ENCODE assay signal across 23 cellular contexts in the genomic region with DNA sequence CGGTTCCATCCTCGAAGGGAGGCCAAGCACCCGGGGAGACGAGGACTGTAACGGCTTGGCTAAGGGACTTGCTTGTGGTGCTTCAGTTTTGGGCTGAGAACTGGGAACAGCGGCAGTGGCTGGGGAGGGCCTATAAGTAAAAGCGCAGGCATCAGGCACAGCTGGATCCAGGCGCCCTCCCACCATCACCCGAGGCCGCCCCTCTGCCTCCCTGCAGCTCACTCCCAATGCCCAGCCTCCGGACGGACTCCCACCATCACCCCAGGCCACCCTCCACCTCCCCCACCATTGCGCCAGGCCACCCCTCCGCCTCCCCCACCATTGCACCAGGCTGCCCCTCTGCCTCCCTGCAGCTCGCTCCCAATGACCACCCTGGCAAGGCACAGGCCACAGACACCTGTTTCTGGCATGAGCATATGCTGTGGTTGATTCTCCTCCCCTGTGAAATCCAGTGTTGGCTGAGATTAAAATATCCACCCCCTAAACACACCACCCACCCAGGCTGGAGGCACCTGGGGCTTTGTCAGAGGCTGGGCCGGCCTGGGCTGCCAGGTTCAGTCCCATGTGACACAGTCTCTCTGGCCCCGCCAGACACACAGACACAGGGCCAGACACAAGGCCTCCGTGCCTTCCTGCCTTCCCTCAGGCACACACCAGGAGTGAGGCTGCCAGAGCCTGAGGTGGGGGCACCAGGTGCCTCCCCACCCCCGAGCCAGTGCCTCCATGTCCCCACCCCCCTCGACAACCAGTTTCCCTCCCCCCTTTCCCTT.
"Had no signal": no experiment of that assay in that cellular context is flagged by ENCODE, and none has a peak within 500 bp of the region (broad histone marks: within the 10 kb centered on the region; RNA-seq: fewer than 3 reads in every experiment).

No MANE protein-coding gene starts in this region.

- H3K27me3 ChIP-seq: SJSA1 had no signal

- H3K4me3 Mint-ChIP-seq: activated CD4-positive, alpha-beta memory T cell treated with anti-CD3 and anti-CD28 coated beads for 36 hours; activated CD4-positive, alpha-beta T cell treated with anti-CD3 and anti-CD28 coated beads, Interleukin-2, amount 10 ng/mL, durations not matched to agents 7 days and 5 days; activated naive CD4-positive, alpha-beta T cell treated with anti-CD3 and anti-CD28 coated beads for 36 hours; activated naive CD8-positive, alpha-beta T cell; activated T-helper 17 cell treated with anti-CD3 and anti-CD28 coated beads, Interleukin-2, amount 50 U/mL, for 72 hours; T-helper 1 cell treated with Interleukin-12 subunit alpha and Interleukin-12 subunit beta and Interleukin-4 antibody, amounts not matched to agents 30 μg/mL and 1 μg/mL, for 36 hours; WTC11 had no signal

- H3K27ac ChIP-seq: SJSA1 had no signal

- H3K27ac Mint-ChIP-seq: activated CD4-positive, alpha-beta memory T cell treated with anti-CD3 and anti-CD28 coated beads for 36 hours; activated CD4-positive, alpha-beta T cell treated with anti-CD3 and anti-CD28 coated beads, Interleukin-2, amount 10 ng/mL, durations not matched to agents 7 days and 5 days; activated naive CD4-positive, alpha-beta T cell treated with anti-CD3 and anti-CD28 coated beads for 36 hours; activated naive CD8-positive, alpha-beta T cell; activated T-helper 17 cell treated with anti-CD3 and anti-CD28 coated beads, Interleukin-2, amount 50 U/mL, for 72 hours; T-helper 1 cell treated with Interleukin-12 subunit alpha and Interleukin-12 subunit beta and Interleukin-4 antibody, amounts not matched to agents 30 μg/mL and 1 μg/mL, for 36 hours had no signal

- H3K27me3 Mint-ChIP-seq: activated CD4-positive, alpha-beta memory T cell treated with anti-CD3 and anti-CD28 coated beads for 36 hours; activated CD4-positive, alpha-beta T cell treated with anti-CD3 and anti-CD28 coated beads, Interleukin-2, amount 10 ng/mL, durations not matched to agents 7 days and 5 days; activated naive CD8-positive, alpha-beta T cell; activated T-helper 17 cell treated with anti-CD3 and anti-CD28 coated beads, Interleukin-2, amount 50 U/mL, for 72 hours had no signal

- DNase-seq: activated CD4-positive, alpha-beta memory T cell treated with anti-CD3 and anti-CD28 coated beads for 36 hours; activated CD4-positive, alpha-beta T cell treated with anti-CD3 and anti-CD28 coated beads for 1 hour; activated CD4-positive, alpha-beta T cell treated with anti-CD3 and anti-CD28 coated beads, Interleukin-2, amount 10 ng/mL, durations not matched to agents 7 days and 5 days; activated CD8-positive, alpha-beta memory T cell treated with anti-CD3 and anti-CD28 coated beads for 24 hours; activated gamma-delta T cell; activated naive CD4-positive, alpha-beta T cell treated with anti-CD3 and anti-CD28 coated beads for 36 hours; activated T-cell treated with anti-CD3 and anti-CD28 coated beads, Interleukin-2, amount 50 U/mL, for 48 hours; KG1; NCI-H1092 treated with DMSO at 0.1 percent for 48 hours; NCI-H1417 treated with DMSO at 0.1 percent for 48 hours; NCI-H1694 treated with DMSO at 0.1 percent for 48 hours; NCI-H2029 treated with DMSO at 0.1 percent for 48 hours; NCI-H510A treated with DMSO at 0.1 percent for 48 hours; NCI-H69; NK-92 treated with Interleukin-12 subunit alpha and Interleukin-12 subunit beta, amount 100 ng/mL, for 24 hours; OCI-M1; SHP77; T-helper 9 cell had no signal

- H3K9me3 ChIP-seq: SJSA1 had no signal

- H3K4me1 ChIP-seq: SJSA1 had no signal

- H3K36me3 Mint-ChIP-seq: activated CD4-positive, alpha-beta memory T cell treated with anti-CD3 and anti-CD28 coated beads for 36 hours; activated naive CD8-positive, alpha-beta T cell; WTC11 had no signal

- H3K4me1 Mint-ChIP-seq: activated CD4-positive, alpha-beta T cell treated with anti-CD3 and anti-CD28 coated beads, Interleukin-2, amount 10 ng/mL, durations not matched to agents 7 days and 5 days; activated T-helper 17 cell treated with anti-CD3 and anti-CD28 coated beads, Interleukin-2, amount 50 U/mL, for 72 hours; WTC11 had no signal

- H3K9me3 Mint-ChIP-seq: activated CD4-positive, alpha-beta memory T cell treated with anti-CD3 and anti-CD28 coated beads for 36 hours; activated T-helper 17 cell treated with anti-CD3 and anti-CD28 coated beads, Interleukin-2, amount 50 U/mL, for 72 hours; T-helper 1 cell treated with Interleukin-12 subunit alpha and Interleukin-12 subunit beta and Interleukin-4 antibody, amounts not matched to agents 30 μg/mL and 1 μg/mL, for 36 hours had no signal

- H3K4me3 ChIP-seq: SJSA1 had no signal
